ENCODE assay signal across 14 cellular contexts in the genomic region with DNA sequence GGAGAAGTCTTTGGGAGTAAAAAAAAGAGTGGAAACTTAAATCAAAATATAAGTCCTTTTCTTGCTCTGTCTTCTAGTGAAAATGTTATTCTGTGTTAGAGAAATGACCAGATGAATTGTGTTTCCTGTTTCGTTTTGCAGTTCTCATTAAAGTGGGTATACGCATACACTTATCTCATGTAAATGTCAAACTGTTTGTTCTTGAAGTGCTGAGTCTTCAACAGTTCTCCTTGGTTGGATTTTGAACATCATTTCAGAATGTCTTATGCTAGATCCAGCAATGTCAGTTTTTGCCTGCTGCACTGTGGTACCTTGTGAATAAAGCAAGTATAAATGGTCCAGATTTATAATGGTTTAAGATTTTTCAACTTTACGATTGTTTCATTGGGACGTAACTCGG.
A peak's percentile ranks its signal among the peaks of the same experiment; 100 is the strongest.
DNase-seq lines count a peak whose midpoint lies in the region; ATAC-seq and TF ChIP-seq lines count a peak whose summit lies in the region.
"Had no signal": no experiment of that assay in that cellular context is flagged by ENCODE, and none has a peak within 500 bp of the region (broad histone marks: within the 10 kb centered on the region; RNA-seq: fewer than 3 reads in every experiment).

No MANE protein-coding gene starts in this region.

- no peaks in the 10 kb centered on the region for H3K27me3 Mint-ChIP-seq in CD14-positive monocyte (ENCODE audit: low read depth in 3 of 3)
- H3K27me3 Mint-ChIP-seq in activated naive CD8-positive, alpha-beta T cell treated with anti-CD3 and anti-CD28 coated beads, Interleukin-2, amount 50 U/mL, for 24 hours: no peaks in the 10 kb centered on the region
- H3K27me3 Mint-ChIP-seq: activated naive CD4-positive, alpha-beta T cell treated with anti-CD3 and anti-CD28 coated beads, Interleukin-2, amount 50 U/mL, for 24 hours; naive thymus-derived CD8-positive, alpha-beta T cell had no signal

- H3K4me1 Mint-ChIP-seq in CD14-positive monocyte: peaks cover 77% of the 10 kb centered on the region
- H3K4me1 Mint-ChIP-seq in activated naive CD8-positive, alpha-beta T cell treated with anti-CD3 and anti-CD28 coated beads, Interleukin-2, amount 50 U/mL, for 24 hours: peaks cover 73% of the 10 kb centered on the region

- ATAC-seq in GM19035 (IDR thresholded peaks at IDR 0.05; ENCODE audit: unreplicated experiment) (peak; percentile 43), HG03095 (IDR thresholded peaks at IDR 0.05; ENCODE audit: unreplicated experiment) (peak; percentile 49), HG03432 (IDR thresholded peaks at IDR 0.05; ENCODE audit: unreplicated experiment) (no peak), GM19397 (IDR thresholded peaks at IDR 0.05; ENCODE audit: unreplicated experiment) (no peak)
- ATAC-seq in activated naive CD8-positive, alpha-beta T cell treated with anti-CD3 and anti-CD28 coated beads, Interleukin-2, amount 50 U/mL, for 24 hours: peak; percentile 45
- ATAC-seq: naive thymus-derived CD8-positive, alpha-beta T cell had no signal

- TF ChIP-seq CTCF in CD14-positive monocyte (IDR thresholded peaks at IDR 0.05): no peak

- peak overlapping the region; percentile 64 for H3K4me3 Mint-ChIP-seq in CD14-positive monocyte
- no peak overlapping the region for H3K4me3 Mint-ChIP-seq in activated naive CD8-positive, alpha-beta T cell treated with anti-CD3 and anti-CD28 coated beads, Interleukin-2, amount 50 U/mL, for 24 hours
- H3K4me3 Mint-ChIP-seq: activated naive CD4-positive, alpha-beta T cell treated with anti-CD3 and anti-CD28 coated beads, Interleukin-2, amount 50 U/mL, for 24 hours had no signal

- DNase-seq in CD14-positive monocyte (ENCODE audit: low spot score) (no peak), SKM-1 treated with dmso at 0.1 percent for 144 hours (lab: John Stamatoyannopoulos, UW; ENCODE audit: unreplicated experiment) (no peak), NCI-H82 treated with DMSO at 0.1 percent for 48 hours (lab: John Stamatoyannopoulos, UW; ENCODE audit: unreplicated experiment) (no peak)
- no peak for DNase-seq in activated naive CD8-positive, alpha-beta T cell treated with anti-CD3 and anti-CD28 coated beads, Interleukin-2, amount 50 U/mL, for 24 hours
- DNase-seq: effector CD4-positive, alpha-beta T cell; MG63; naive thymus-derived CD8-positive, alpha-beta T cell; OCI-M1; WERI-Rb-1 had no signal

- H3K9me3 Mint-ChIP-seq in CD14-positive monocyte: peaks cover 0 to 4% (median 0%) of the 10 kb centered on the region in 7 donors
- no peaks in the 10 kb centered on the region for H3K9me3 Mint-ChIP-seq in activated naive CD8-positive, alpha-beta T cell treated with anti-CD3 and anti-CD28 coated beads, Interleukin-2, amount 50 U/mL, for 24 hours
- H3K9me3 Mint-ChIP-seq: activated naive CD4-positive, alpha-beta T cell treated with anti-CD3 and anti-CD28 coated beads, Interleukin-2, amount 50 U/mL, for 24 hours; naive thymus-derived CD8-positive, alpha-beta T cell had no signal

- intact Hi-C loops in CD14-positive monocyte (cut with micrococcal nuclease): no loop called here

- peaks cover under 1 to 24% of the 10 kb centered on the region in 2 donors for H3K36me3 Mint-ChIP-seq in CD14-positive monocyte
- H3K36me3 Mint-ChIP-seq in activated naive CD8-positive, alpha-beta T cell treated with anti-CD3 and anti-CD28 coated beads, Interleukin-2, amount 50 U/mL, for 24 hours (ENCODE audit: low read depth): peaks cover 3% of the 10 kb centered on the region

- peak overlapping the region; percentile 87 to 95 (median 91) for H3K27ac Mint-ChIP-seq in CD14-positive monocyte
- peak overlapping the region; percentile 28 for H3K27ac Mint-ChIP-seq in activated naive CD8-positive, alpha-beta T cell treated with anti-CD3 and anti-CD28 coated beads, Interleukin-2, amount 50 U/mL, for 24 hours
- H3K27ac Mint-ChIP-seq: activated naive CD4-positive, alpha-beta T cell treated with anti-CD3 and anti-CD28 coated beads, Interleukin-2, amount 50 U/mL, for 24 hours had no signal

Comparison
In these comparisons a context has a peak if more than half of its experiments do, and no peak if none do; other contexts are left out.
1. ATAC-seq: peak in GM19035 (single experiment), HG03095 (single experiment) and activated naive CD8-positive, alpha-beta T cell treated with anti-CD3 and anti-CD28 coated beads, Interleukin-2, amount 50 U/mL, for 24 hours (single experiment); none in HG03432 (single experiment) and GM19397 (single experiment).